In the genomic region with DNA sequence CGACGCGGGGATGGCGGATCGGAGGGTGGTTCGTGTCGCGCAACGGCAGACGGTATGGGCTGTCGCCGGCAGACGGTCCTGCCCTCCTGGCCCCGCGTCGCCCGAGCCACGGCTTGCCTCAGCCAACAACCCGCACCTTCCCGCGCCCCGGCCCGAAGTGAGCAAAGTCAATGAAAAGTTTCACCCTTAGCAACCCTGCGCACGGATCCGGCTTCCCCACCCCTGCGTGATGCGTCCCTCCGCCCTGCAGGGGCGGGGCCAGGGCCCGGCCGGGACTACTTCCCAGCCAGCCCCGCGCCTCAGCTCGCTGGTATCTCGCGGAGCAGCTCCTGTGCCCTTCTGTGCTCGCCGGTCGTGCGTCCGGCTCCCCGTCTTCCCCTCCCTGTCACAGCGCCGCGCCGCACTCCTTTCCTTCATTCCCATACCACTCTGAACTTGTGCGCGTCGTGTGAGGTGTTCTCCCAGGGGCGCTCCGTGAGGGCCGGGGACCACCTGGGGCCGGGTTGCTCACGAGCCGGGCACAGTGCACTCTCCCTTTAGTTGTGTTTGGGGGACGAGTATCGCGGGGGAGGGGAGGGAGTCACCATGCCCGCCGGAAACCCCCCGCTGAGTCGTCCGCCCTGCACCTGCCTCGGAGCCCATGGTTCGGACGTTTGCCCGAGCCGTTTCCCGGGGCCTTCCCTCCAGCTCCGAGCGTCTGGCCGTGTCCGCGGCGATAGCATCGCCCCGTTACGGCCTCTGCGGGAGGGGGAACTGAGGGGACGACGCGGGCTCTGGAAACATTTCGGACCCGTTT, we compare ENCODE assay signal across 8 cellular contexts. TPM values are rescaled to one million over a fixed set of nuclear protein-coding genes. Genes with fewer than 3 reads are reported as not detected.
DNase-seq lines count a peak whose midpoint lies in the region; ATAC-seq and TF ChIP-seq lines count a peak whose summit lies in the region.

A gene with protein sequence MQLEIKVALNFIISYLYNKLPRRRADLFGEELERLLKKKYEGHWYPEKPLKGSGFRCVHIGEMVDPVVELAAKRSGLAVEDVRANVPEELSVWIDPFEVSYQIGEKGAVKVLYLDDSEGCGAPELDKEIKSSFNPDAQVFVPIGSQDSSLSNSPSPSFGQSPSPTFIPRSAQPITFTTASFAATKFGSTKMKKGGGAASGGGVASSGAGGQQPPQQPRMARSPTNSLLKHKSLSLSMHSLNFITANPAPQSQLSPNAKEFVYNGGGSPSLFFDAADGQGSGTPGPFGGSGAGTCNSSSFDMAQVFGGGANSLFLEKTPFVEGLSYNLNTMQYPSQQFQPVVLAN (minus strand): TSS at position 163 of the 796 bp plus-strand sequence. CDS start 9,456 bp downstream, outside the sequence.

- DNase-seq in A673 (ENCODE audit: low spot score), result peak; percentile 97
- peak; percentile 99 for DNase-seq in NCI-H69 (lab: John Stamatoyannopoulos, UW)
- peak; percentile 99 for DNase-seq in activated CD4-positive, alpha-beta T cell treated with anti-CD3 and anti-CD28 coated beads, Interleukin-2, amount 10 ng/mL, durations not matched to agents 24 days and 14 days
- peak; percentile 95 for DNase-seq in coronary artery (ENCODE audit: low spot score)
- peak; percentile 95 to 96 for DNase-seq in left colon
- DNase-seq in stimulated activated CD4-positive, alpha-beta T cell treated with anti-CD3 and anti-CD28 coated beads, Interleukin-1b, Interleukin-23, amount 100 ng/mL, for 4 hours (ENCODE audit: low read depth in 2 of 2), result peak; percentile 89 to 93

- H3K36me3 ChIP-seq in A673 (ENCODE audit: insufficient read depth, low read length, poor library complexity, severe bottlenecking), result peaks cover 16% of the 10 kb centered on the region

- H3K4me3 Mint-ChIP-seq in activated CD4-positive, alpha-beta T cell treated with anti-CD3 and anti-CD28 coated beads, Interleukin-2, amount 10 ng/mL, durations not matched to agents 24 days and 14 days, result peak within 1 kb of the TSS; percentile 96

- no peaks in the 10 kb centered on the region for H3K27me3 Mint-ChIP-seq in activated CD4-positive, alpha-beta T cell treated with anti-CD3 and anti-CD28 coated beads, Interleukin-2, amount 10 ng/mL, durations not matched to agents 24 days and 14 days

- peak within 1 kb of the TSS; percentile 95 for H3K27ac Mint-ChIP-seq in activated CD4-positive, alpha-beta T cell treated with anti-CD3 and anti-CD28 coated beads, Interleukin-2, amount 10 ng/mL, durations not matched to agents 24 days and 14 days

- H3K9me3 Mint-ChIP-seq in activated CD4-positive, alpha-beta T cell treated with anti-CD3 and anti-CD28 coated beads, Interleukin-2, amount 10 ng/mL, durations not matched to agents 24 days and 14 days, result no peaks in the 10 kb centered on the region

- TF ChIP-seq CTCF in A673 (conservative IDR thresholded peaks at IDR 0.05; ENCODE audit: low read depth, low read length) (no peak), coronary artery (IDR thresholded peaks at IDR 0.05) (no peak)

- intact Hi-C loops in A673 (cut with micrococcal nuclease; ENCODE audit: unreplicated experiment), result loop anchor here (5.0 kb wide), 1 partner anchor 355 kb away; the partner anchor contains the start of gene EP300
- intact Hi-C loops in activated CD4-positive, alpha-beta T cell treated with anti-CD3 and anti-CD28 coated beads, Interleukin-2, amount 10 ng/mL, durations not matched to agents 24 days and 14 days (cut with micrococcal nuclease), result loop anchor here (1.0 to 10.0 kb wide), 5 partner anchors 145 to 810 kb away; partner anchors contain the start of genes EP300, MRTFA, RANGAP1 and ZC3H7B
- intact Hi-C loops in left colon (cut with DNase I, micrococcal nuclease), result no loop called here

- H3K27ac ChIP-seq in A673 (ENCODE audit: low read depth, low read length, poor library complexity, severe bottlenecking), result peak within 1 kb of the TSS; percentile 100
- H3K27ac ChIP-seq in coronary artery, result peak within 1 kb of the TSS; percentile 93 to 98

- CTCF ChIA-PET in A673 (lab: Charles Lee), result interaction anchor here (0.6 kb wide), 1 partner anchor 43 kb away, joined by 3 read pairs; no protein-coding TSS in a partner anchor

- H3K4me3 ChIP-seq in A673 (ENCODE audit: low read depth, low read length, poor library complexity, severe bottlenecking) (peak within 1 kb of the TSS; percentile 100), coronary artery (peak within 1 kb of the TSS; percentile 93)

- H3K9me3 ChIP-seq in A673 (ENCODE audit: low read depth, low read length, poor library complexity, severe bottlenecking), result no peaks in the 10 kb centered on the region

- BruUV-seq in A673 (replicated peaks; lab: Mats Ljungman, UMichigan), result TSS peak; percentile 48

- H3K4me1 ChIP-seq in A673 (ENCODE audit: insufficient read depth, low read length, poor library complexity, severe bottlenecking), result peaks cover 14% of the 10 kb centered on the region

- ATAC-seq in GM18907 (IDR thresholded peaks at IDR 0.05; ENCODE audit: unreplicated experiment), result peak; percentile 48
- peak; percentile 37 for ATAC-seq in HG03442 (IDR thresholded peaks at IDR 0.05; ENCODE audit: unreplicated experiment)
- peak; percentile 65 for ATAC-seq in left colon

- no peaks in the 10 kb centered on the region for H3K27me3 ChIP-seq in A673 (replicated peaks; ENCODE audit: insufficient read depth, low read depth, low read length, poor library complexity)

- POLR2A ChIA-PET in A673 (lab: Charles Lee; ENCODE audit: low non-redundant PET), result interaction anchor here (0.6 to 1.5 kb wide), 6 partner anchors 10 to 175 kb away, joined by 3 to 5 read pairs (median 4); partner anchors contain the start of genes PMM1 and XRCC6

- H3K36me3 Mint-ChIP-seq in activated CD4-positive, alpha-beta T cell treated with anti-CD3 and anti-CD28 coated beads, Interleukin-2, amount 10 ng/mL, durations not matched to agents 24 days and 14 days (ENCODE audit: low read depth), result peaks cover 26% of the 10 kb centered on the region

- H3K4me1 Mint-ChIP-seq in activated CD4-positive, alpha-beta T cell treated with anti-CD3 and anti-CD28 coated beads, Interleukin-2, amount 10 ng/mL, durations not matched to agents 24 days and 14 days, result peaks cover 28% of the 10 kb centered on the region

RNA-seq across cellular contexts. Expression of the gene that starts here (rescaled TPM):
- total RNA-seq in A673 (2021) (48.1 and 53.8 TPM in 2 replicates), left colon (10 to 100 TPM; 57.5 to 66.7 TPM)
- total RNA-seq in activated CD4-positive, alpha-beta T cell treated with anti-CD3 and anti-CD28 coated beads, Interleukin-2, amount 10 ng/mL, durations not matched to agents 24 days and 14 days, result 41.4 and 42.7 TPM in 2 replicates

Comparison
In these comparisons a context has a peak if more than half of its experiments do, and no peak if none do; other contexts are left out.
1. Peak in every context shown above with its lines: DNase-seq, ATAC-seq, H3K4me3 ChIP-seq and H3K27ac ChIP-seq.
2. intact Hi-C loops: an anchor here in A673 (5.0 kb wide) and activated CD4-positive, alpha-beta T cell treated with anti-CD3 and anti-CD28 coated beads, Interleukin-2, amount 10 ng/mL, durations not matched to agents 24 days and 14 days (1.0 to 10.0 kb wide); none called in left colon.